ENCODE assay signal across 22 cellular contexts in the genomic region with DNA sequence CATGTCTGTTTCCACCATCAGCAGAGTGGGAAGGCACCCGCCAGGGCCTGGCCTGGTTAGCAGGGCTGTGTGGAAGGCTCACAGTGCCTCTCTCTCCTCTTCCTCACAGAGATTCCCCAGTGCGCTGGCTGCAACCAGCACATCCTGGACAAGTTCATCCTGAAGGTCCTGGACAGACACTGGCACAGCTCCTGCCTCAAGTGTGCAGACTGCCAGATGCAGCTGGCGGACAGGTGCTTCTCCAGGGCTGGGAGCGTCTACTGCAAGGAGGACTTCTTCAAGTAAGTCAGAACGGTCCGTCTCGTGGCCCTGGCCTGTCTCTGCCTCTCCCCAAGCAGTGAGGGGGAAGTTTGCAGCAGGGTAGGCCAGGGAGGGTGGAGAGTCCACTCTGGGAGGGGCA. TPM values are rescaled to one million over a fixed set of nuclear protein-coding genes. Genes with fewer than 3 reads are reported as not detected.
DNase-seq lines count a peak whose midpoint lies in the region; ATAC-seq, FAIRE-seq and TF ChIP-seq lines count a peak whose summit lies in the region.
"Had no signal": no experiment of that assay in that cellular context is flagged by ENCODE, and none has a peak within 500 bp of the region (broad histone marks: within the 10 kb centered on the region; RNA-seq: fewer than 3 reads in every experiment).

No MANE protein-coding gene starts in this region.

- H3K79me1 ChIP-seq in H1 (ENCODE audit: low read depth, low read length): no peaks in the 10 kb centered on the region

- no peak overlapping the region for H3K56ac ChIP-seq in H1 (replicated peaks; ENCODE audit: insufficient read length, low read depth, low read length)

- H2BK15ac ChIP-seq in H1 (ENCODE audit: low read length): 0 out of 2 replicates have a peak overlapping the region, but pooled peaks have one; percentile 76

- no peaks in the 10 kb centered on the region for H3K4me1 Mint-ChIP-seq in activated naive CD4-positive, alpha-beta T cell treated with anti-CD3 and anti-CD28 coated beads for 36 hours (ENCODE audit: low read depth)

- H3K27ac ChIP-seq in H1 (ENCODE audit: low read depth, low read length) (no peak overlapping the region), lower lobe of right lung (no peak overlapping the region), sigmoid colon (no peak overlapping the region)

- no peak overlapping the region for H2BK120ac ChIP-seq in H1 (replicated peaks; ENCODE audit: low read depth, low read length)

- peak overlapping the region; percentile 10 for H3K4ac ChIP-seq in H1 (replicated peaks; ENCODE audit: insufficient read length, low read depth, low read length)

- no peak overlapping the region for H4K8ac ChIP-seq in H1 (ENCODE audit: extremely low read depth, insufficient read depth, low read length)

- H2BK20ac ChIP-seq in H1 (ENCODE audit: low read length): peak overlapping the region; percentile 78; the same call in 1 of the 2 replicates

- H3K4me3 ChIP-seq in H1 (ENCODE audit: extremely low read depth in 1 of 4, insufficient read depth in 2 of 4, low read depth in 3 of 4, low read length in 4 of 4) (no peak overlapping the region), lower lobe of right lung (no peak overlapping the region), sigmoid colon (no peak overlapping the region)

- peak overlapping the region; percentile 11 for H4K91ac ChIP-seq in H1 (replicated peaks; ENCODE audit: insufficient read length, low read length)

- ATAC-seq in Right ventricle myocardium superior (ENCODE audit: poor library complexity): no peak
- no peak for ATAC-seq in lower lobe of right lung
- ATAC-seq in left lobe of liver: no peak

- DNase-seq in Right ventricle myocardium superior: peak; percentile 5
- DNase-seq in cardiac septum (ENCODE audit: low spot score): no peak
- no peak for DNase-seq in H1 (ENCODE audit: low read depth in 1 of 2, low spot score in 2 of 2)
- DNase-seq in lower lobe of right lung: peak; percentile 43
- peak; percentile 52 for DNase-seq in sigmoid colon
- DNase-seq in left lobe of liver (ENCODE audit: low spot score): no peak
- no peak for DNase-seq in NCI-H2107 treated with DMSO at 0.1 percent for 48 hours (lab: John Stamatoyannopoulos, UW; ENCODE audit: unreplicated experiment)
- DNase-seq in activated naive CD4-positive, alpha-beta T cell treated with anti-CD3 and anti-CD28 coated beads for 36 hours: no peak
- DNase-seq: ACHN; BE2C; C1 segment of cervical spinal cord; CD4-positive, CD25-positive, alpha-beta regulatory T cell; COR-L47; DMS79 treated with DMSO at 0.1 percent for 48 hours; GF-D8; GOT3; H9 had no signal

- H3K27me3 ChIP-seq in H1 (replicated peaks in 1 of 4; ENCODE audit: control insufficient read depth in 3 of 4, extremely low read depth in 1 of 4, insufficient read depth in 3 of 4, low read length in 3 of 4): no peaks in the 10 kb centered on the region; a peak in 1 of 7 replicates
- H3K27me3 ChIP-seq in lower lobe of right lung (ENCODE audit: low read depth): peaks cover 27% of the 10 kb centered on the region
- H3K27me3 ChIP-seq in sigmoid colon: peaks cover 3 to 32% (median 12%) of the 10 kb centered on the region in 3 donors

- no peak overlapping the region for H3K9ac ChIP-seq in H1 (replicated peaks in 1 of 4; ENCODE audit: extremely low read depth in 1 of 4, low read depth in 3 of 4, low read length in 3 of 4)

- no peak for TF ChIP-seq RAD21 in H1 (IDR thresholded peaks at IDR 0.05 in 1 of 2, conservative IDR thresholded peaks at IDR 0.05 in 1 of 2; ENCODE audit: low read depth in 2 of 2, low read length in 2 of 2)

- no peak overlapping the region for H3K14ac ChIP-seq in H1 (ENCODE audit: insufficient read length)

- no peak for FAIRE-seq in H1 (lab: Jason Lieb, UNC)
- FAIRE-seq: A204.1, D721Med, HTR-8/SVneo had no signal

- H3K23ac ChIP-seq in H1 (ENCODE audit: insufficient read length): no peak overlapping the region

- TF ChIP-seq CTCF in H1 (IDR thresholded peaks at IDR 0.05; ENCODE audit: control extremely low read depth in 1 of 3, insufficient read depth in 1 of 3, low read depth in 1 of 3, low read length in 3 of 3) (no peak), lower lobe of right lung (IDR thresholded peaks at IDR 0.05) (no peak), sigmoid colon (IDR thresholded peaks at IDR 0.05) (no peak)

- H3K4me2 ChIP-seq in H1 (ENCODE audit: insufficient read depth in 1 of 2, low read depth in 2 of 2, low read length in 2 of 2): no peak overlapping the region

- H2AK5ac ChIP-seq in H1 (ENCODE audit: low read depth, low read length): 0 out of 2 replicates have a peak overlapping the region, but pooled peaks have one; percentile 45

- no peak for TF ChIP-seq EP300 in H1 (IDR thresholded peaks at IDR 0.05; ENCODE audit: borderline replicate concordance in 1 of 2, low read depth in 2 of 2, low read length in 2 of 2)
- TF ChIP-seq EP300 in sigmoid colon (IDR thresholded peaks at IDR 0.05): no peak

- no peaks in the 10 kb centered on the region for H3K79me2 ChIP-seq in H1 (ENCODE audit: control insufficient read depth in 1 of 2, insufficient read depth in 2 of 2, low read length in 2 of 2)

- H3K4me1 ChIP-seq in H1 (replicated peaks in 1 of 4; ENCODE audit: control insufficient read depth in 3 of 4, insufficient read depth in 4 of 4, low read length in 3 of 4) (peaks cover 4 to 23% (median 20%) of the 10 kb centered on the region in 4 experiments; a peak in 6 of 7 replicates), lower lobe of right lung (no peaks in the 10 kb centered on the region), sigmoid colon (no peaks in the 10 kb centered on the region)
- H3K4me1 ChIP-seq: BE2C had no signal

- H3K9me3 Mint-ChIP-seq in activated naive CD4-positive, alpha-beta T cell treated with anti-CD3 and anti-CD28 coated beads for 36 hours: no peaks in the 10 kb centered on the region
- H3K9me3 Mint-ChIP-seq: CD4-positive, CD25-positive, alpha-beta regulatory T cell; CD8-positive, alpha-beta memory T cell; H9; IgD-negative memory B cell had no signal

- H3K18ac ChIP-seq in H1 (ENCODE audit: extremely low read depth, low read length): no peak overlapping the region

- H4K20me1 ChIP-seq in H1 (replicated peaks in 1 of 2; ENCODE audit: control insufficient read depth in 1 of 2, insufficient read depth in 2 of 2, low read length in 2 of 2): peaks cover 0 to 2% of the 10 kb centered on the region in 2 experiments

- TF ChIP-seq POLR2A in H1 (IDR thresholded peaks at IDR 0.05; ENCODE audit: control extremely low read depth in 1 of 2, low read depth in 2 of 2, low read length in 2 of 2): no peak
- no peak for TF ChIP-seq POLR2A in sigmoid colon (IDR thresholded peaks at IDR 0.05)

- peaks cover 2% of the 10 kb centered on the region; the same call in 1 of the 2 replicates for H3K23me2 ChIP-seq in H1 (ENCODE audit: low read depth, low read length)

- no peak overlapping the region for H3K4me3 Mint-ChIP-seq in activated naive CD4-positive, alpha-beta T cell treated with anti-CD3 and anti-CD28 coated beads for 36 hours
- H3K4me3 Mint-ChIP-seq: CD4-positive, CD25-positive, alpha-beta regulatory T cell; CD8-positive, alpha-beta memory T cell; H9; IgD-negative memory B cell had no signal

- POLR2A ChIA-PET in H1 (lab: Charles Lee; ENCODE audit: partially characterized antibody): interaction anchor here (1.2 to 3.4 kb wide), 6 partner anchors 9 to 17 kb away, joined by 3 to 12 read pairs (median 6); a partner anchor contains a TSS

- H4K5ac ChIP-seq in H1 (ENCODE audit: insufficient read length, low read depth, low read length): no peak overlapping the region

- WGBS in H1 (ENCODE audit: extremely low coverage in 1 of 2, insufficient coverage in 1 of 2, insufficient read length in 1 of 2, insufficient replicate concordance in 2 of 2, low coverage in 1 of 2, low lambda C conversion rate in 2 of 2, missing lambda C conversion rate in 1 of 2), 2 experiments: 97% methylated on average over 7 of the region's 7 CpGs; no CpG with 5 or more reads in 1 of the 2 experiments
- 94% methylated on average over 7 of the region's 7 CpGs for WGBS in sigmoid colon, 2 donors

- H3K36me3 ChIP-seq in H1 (ENCODE audit: control insufficient read depth in 2 of 4, insufficient read depth in 4 of 4, low read length in 3 of 4): no peaks in the 10 kb centered on the region
- no peaks in the 10 kb centered on the region for H3K36me3 ChIP-seq in lower lobe of right lung
- H3K36me3 ChIP-seq in sigmoid colon: no peaks in the 10 kb centered on the region
- H3K36me3 ChIP-seq: BE2C had no signal

- H3K27me3 Mint-ChIP-seq in activated naive CD4-positive, alpha-beta T cell treated with anti-CD3 and anti-CD28 coated beads for 36 hours (ENCODE audit: low read depth): peaks cover 35% of the 10 kb centered on the region

- H2BK5ac ChIP-seq in H1 (ENCODE audit: low read depth, low read length): peak overlapping the region; percentile 30; the same call in 1 of the 2 replicates

- peak overlapping the region; percentile 85; the same call in 1 of the 2 replicates for H2BK12ac ChIP-seq in H1 (ENCODE audit: low read depth, low read length)

- no peaks in the 10 kb centered on the region for H3K36me3 Mint-ChIP-seq in activated naive CD4-positive, alpha-beta T cell treated with anti-CD3 and anti-CD28 coated beads for 36 hours (ENCODE audit: low read depth)
- H3K36me3 Mint-ChIP-seq: CD4-positive, CD25-positive, alpha-beta regulatory T cell; CD8-positive, alpha-beta memory T cell; IgD-negative memory B cell had no signal

- CTCF ChIA-PET in H1 (lab: Charles Lee; ENCODE audit: partially characterized antibody): interaction anchor here (1.0 to 17.1 kb wide), 20 partner anchors 9 to 404 kb away, joined by 3 to 244 read pairs (median 8); no protein-coding TSS in a partner anchor
- CTCF ChIA-PET in activated naive CD4-positive, alpha-beta T cell treated with anti-CD3 and anti-CD28 coated beads for 36 hours (lab: Charles Lee): interaction anchor here (0.9 to 1.7 kb wide), 5 partner anchors 60 to 234 kb away, joined by 3 to 6 read pairs (median 3); no protein-coding TSS in a partner anchor

- H3K9me3 ChIP-seq in H1 (ENCODE audit: insufficient read depth in 2 of 2, low read depth in 1 of 2, low read length in 1 of 2) (no peaks in the 10 kb centered on the region), lower lobe of right lung (no peaks in the 10 kb centered on the region), sigmoid colon (no peaks in the 10 kb centered on the region)
- H3K9me3 ChIP-seq: BE2C had no signal

- no peak overlapping the region for H2AFZ ChIP-seq in H1 (ENCODE audit: low read length)

- intact Hi-C loops in Right ventricle myocardium superior (cut with DNase I) (no loop called here), cardiac septum (cut with DNase I) (no loop called here), lower lobe of right lung (cut with DNase I) (no loop called here), sigmoid colon (cut with DNase I) (no loop called here)
- intact Hi-C loops in activated naive CD4-positive, alpha-beta T cell treated with anti-CD3 and anti-CD28 coated beads for 36 hours (cut with micrococcal nuclease): no loop called here

- H3K27ac Mint-ChIP-seq in activated naive CD4-positive, alpha-beta T cell treated with anti-CD3 and anti-CD28 coated beads for 36 hours: no peak overlapping the region
- H3K27ac Mint-ChIP-seq: CD4-positive, CD25-positive, alpha-beta regulatory T cell; CD8-positive, alpha-beta memory T cell; IgD-negative memory B cell had no signal

RNA-seq across cellular contexts. Expression of a gene that starts 18.1 kb away (rescaled TPM):
- total RNA-seq in Right ventricle myocardium superior (not detected), cardiac septum (0.03 TPM), lower lobe of right lung (not detected), sigmoid colon (not detected), left lobe of liver (0.10 TPM)
- 4.9 and 5.7 TPM in 2 replicates for total RNA-seq in H1 (2021; fragmentation: NEBNext Ultra II Directional; extraction: Animal tissue kit (Norgen Biotek cat#: 25700))
- polyA plus RNA-seq in H1 (2011; rRNA removed) (0.80 and 0.85 TPM in 2 replicates), sigmoid colon (under 1 TPM; 0.44 to 0.92 (median 0.60) TPM)
- polyA plus RNA-seq in H1 (2011; cell fraction: cytosol; rRNA removed): 1.6 TPM
- polyA plus RNA-seq in H1 (2011; cell fraction: nucleus; rRNA removed): 3.3 TPM
- 1.7 to 3.9 TPM (median 2.8 TPM) in 4 replicates for polyA plus RNA-seq in H1 (2012, experiment 1 of 2)
- 1.1 TPM for polyA plus RNA-seq in H1 (2012, experiment 2 of 2)
- 1.1 TPM for polyA plus RNA-seq in H1 (2013, experiment 1 of 2)
- 0.96 TPM for polyA plus RNA-seq in H1 (2013, experiment 2 of 2)
- 2.1 and 3.0 TPM in 2 replicates for polyA minus RNA-seq in H1 (2011; rRNA and poly(A)+ RNA removed)
- polyA minus RNA-seq in H1 (2011; cell fraction: cytosol; rRNA and poly(A)+ RNA removed): 2.3 TPM
- polyA minus RNA-seq in H1 (2011; cell fraction: nucleus; rRNA and poly(A)+ RNA removed): 3.0 TPM
- total RNA-seq in activated naive CD4-positive, alpha-beta T cell treated with anti-CD3 and anti-CD28 coated beads for 36 hours: not detected
- total RNA-seq: CD4-positive, CD25-positive, alpha-beta regulatory T cell; CD8-positive, alpha-beta memory T cell had no signal

Comparison
In these comparisons a context has a peak if more than half of its experiments do, and no peak if none do; other contexts are left out.
1. DNase-seq: peak in Right ventricle myocardium superior (single experiment), lower lobe of right lung (single experiment) and sigmoid colon (single experiment); none in cardiac septum (single experiment), H1 (0 of 2), left lobe of liver (single experiment), NCI-H2107 treated with DMSO at 0.1 percent for 48 hours (single experiment) and activated naive CD4-positive, alpha-beta T cell treated with anti-CD3 and anti-CD28 coated beads for 36 hours (single experiment).